32 cellular contexts compared by ENCODE assay signal in the genomic region with DNA sequence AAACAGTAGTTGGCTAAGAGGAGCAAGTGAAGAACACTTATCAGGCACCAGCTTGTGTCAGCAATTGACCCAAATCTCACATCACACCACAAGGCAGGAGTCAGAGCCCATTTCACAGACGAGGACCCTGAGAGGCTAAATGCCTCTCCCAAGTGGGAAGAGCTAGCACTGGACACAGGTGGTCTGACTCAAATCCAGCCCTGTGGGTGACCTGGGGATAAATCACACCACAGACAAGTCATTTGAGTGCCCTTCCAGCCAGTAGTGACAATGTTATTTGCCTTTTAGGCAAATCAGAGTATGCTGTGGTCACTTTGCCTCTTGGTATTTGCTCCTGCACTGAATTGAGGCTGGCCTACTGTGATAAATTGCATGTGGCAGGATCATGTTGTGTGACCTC.
"Had no signal": no experiment of that assay in that cellular context is flagged by ENCODE, and none has a peak within 500 bp of the region (broad histone marks: within the 10 kb centered on the region; RNA-seq: fewer than 3 reads in every experiment).

No MANE protein-coding gene starts in this region.

- H3K27ac ChIP-seq: ascending aorta, brain microvascular endothelial cell, coronary artery, dorsolateral prefrontal cortex, esophagus muscularis mucosa, foreskin keratinocyte, gastrocnemius medialis, heart left ventricle had no signal

- H3K4me3 ChIP-seq: ascending aorta, coronary artery, dorsolateral prefrontal cortex, esophagus muscularis mucosa, gastrocnemius medialis, heart left ventricle had no signal

- H3K4me1 Mint-ChIP-seq: activated CD4-positive, alpha-beta T cell treated with anti-CD3 and anti-CD28 coated beads, Interleukin-2, amount 10 ng/mL, durations not matched to agents 7 days and 5 days; activated naive CD4-positive, alpha-beta T cell treated with anti-CD3 and anti-CD28 coated beads, Interleukin-2, amount 10 ng/mL, durations not matched to agents 7 days and 5 days; central memory CD8-positive, alpha-beta T cell; T-helper 17 cell had no signal

- H3K36me3 ChIP-seq: ascending aorta, brain microvascular endothelial cell, esophagus muscularis mucosa, gastrocnemius medialis, heart left ventricle had no signal

- H3K36me3 Mint-ChIP-seq: activated naive CD4-positive, alpha-beta T cell treated with anti-CD3 and anti-CD28 coated beads, Interleukin-2, amount 10 ng/mL, durations not matched to agents 7 days and 5 days; activated naive CD4-positive, alpha-beta T cell treated with anti-CD3 and anti-CD28 coated beads, Interleukin-2, amount 50 U/mL, for 72 hours; activated naive CD8-positive, alpha-beta T cell treated with anti-CD3 and anti-CD28 coated beads, Interleukin-2, amount 10 ng/mL, durations not matched to agents 7 days and 5 days had no signal

- H3K27me3 ChIP-seq: ascending aorta, brain microvascular endothelial cell, esophagus muscularis mucosa, foreskin keratinocyte, gastrocnemius medialis had no signal

- H3K4me1 ChIP-seq: ascending aorta, esophagus muscularis mucosa, gastrocnemius medialis, heart left ventricle had no signal

- ATAC-seq: activated CD4-positive, alpha-beta T cell treated with anti-CD3 and anti-CD28 coated beads for 36 hours; activated naive CD4-positive, alpha-beta T cell treated with anti-CD3 and anti-CD28 coated beads, Interleukin-2, amount 50 U/mL, for 72 hours; activated T-cell treated with anti-CD3 and anti-CD28 coated beads, Interleukin-2, amount 50 U/mL, for 72 hours; foreskin keratinocyte; gastrocnemius medialis; heart left ventricle; T-helper 17 cell had no signal

- H3K4me3 Mint-ChIP-seq: activated CD4-positive, alpha-beta memory T cell treated with anti-CD3 and anti-CD28 coated beads, Interleukin-2, amount 10 ng/mL, durations not matched to agents 7 days and 5 days; activated CD4-positive, alpha-beta T cell treated with anti-CD3 and anti-CD28 coated beads for 36 hours; activated CD4-positive, alpha-beta T cell treated with anti-CD3 and anti-CD28 coated beads, Interleukin-2, amount 10 ng/mL, durations not matched to agents 7 days and 5 days; activated naive CD4-positive, alpha-beta T cell treated with anti-CD3 and anti-CD28 coated beads, Interleukin-2, amount 10 ng/mL, durations not matched to agents 7 days and 5 days; activated naive CD8-positive, alpha-beta T cell treated with anti-CD3 and anti-CD28 coated beads, Interleukin-2, amount 10 ng/mL, durations not matched to agents 7 days and 5 days; activated T-cell treated with anti-CD3 and anti-CD28 coated beads, Interleukin-2, amount 50 U/mL, for 24 hours; activated T-cell treated with anti-CD3 and anti-CD28 coated beads, Interleukin-2, amount 50 U/mL, for 72 hours; central memory CD8-positive, alpha-beta T cell; dendritic cell treated with granulocyte-macrophage colony-stimulating factor and Interleukin-4, amounts not matched to agents 40 ng/mL and 50 ng/mL, for 4 days; endodermal cell; T-helper 17 cell; T-helper 2 cell treated with Interferon-gamma antibody and Interleukin-4, amounts not matched to agents 5 μg/mL and 100 μg/mL, for 36 hours had no signal

- DNase-seq: activated CD4-positive, alpha-beta memory T cell treated with anti-CD3 and anti-CD28 coated beads, Interleukin-2, amount 10 ng/mL, durations not matched to agents 7 days and 5 days; activated CD4-positive, alpha-beta T cell treated with anti-CD3 and anti-CD28 coated beads for 36 hours; activated CD4-positive, alpha-beta T cell treated with anti-CD3 and anti-CD28 coated beads, Interleukin-2, amount 10 ng/mL, durations not matched to agents 7 days and 5 days; activated CD4-positive, alpha-beta T cell treated with anti-CD3 and anti-CD28 coated beads, Interleukin-2, amount 50 U/mL, for 4 hours; activated CD4-positive, CD25-positive, alpha-beta regulatory T cell; activated CD4-positive, CD25-positive, alpha-beta regulatory T cell treated with anti-CD3 and anti-CD28 coated beads, Interleukin-2, amount 50 U/mL, for 72 hours; activated CD8-positive, alpha-beta memory T cell treated with anti-CD3 and anti-CD28 coated beads, Interleukin-2, amount 50 U/mL, for 48 hours; activated gamma-delta T cell; activated naive CD4-positive, alpha-beta T cell; activated naive CD4-positive, alpha-beta T cell treated with anti-CD3 and anti-CD28 coated beads, Interleukin-2, amount 10 ng/mL, durations not matched to agents 7 days and 5 days; activated naive CD8-positive, alpha-beta T cell treated with anti-CD3 and anti-CD28 coated beads, Interleukin-2, amount 10 ng/mL, durations not matched to agents 7 days and 5 days; activated T-cell treated with anti-CD3 and anti-CD28 coated beads for 4 hours; activated T-cell treated with anti-CD3 and anti-CD28 coated beads, Interleukin-2, amount 50 U/mL, for 24 hours; activated T-cell treated with anti-CD3 and anti-CD28 coated beads, Interleukin-2, amount 50 U/mL, for 72 hours; brain microvascular endothelial cell; dorsolateral prefrontal cortex; effector memory CD4-positive, alpha-beta T cell; endodermal cell; erythroblast; foreskin keratinocyte; gastrocnemius medialis; glutamatergic neuron; heart left ventricle; T-helper 17 cell; T1000 had no signal

- H3K9me3 ChIP-seq: ascending aorta, gastrocnemius medialis had no signal

- H3K9me3 Mint-ChIP-seq: activated CD4-positive, alpha-beta T cell treated with anti-CD3 and anti-CD28 coated beads, Interleukin-2, amount 10 ng/mL, durations not matched to agents 7 days and 5 days; activated naive CD4-positive, alpha-beta T cell treated with anti-CD3 and anti-CD28 coated beads, Interleukin-2, amount 10 ng/mL, durations not matched to agents 7 days and 5 days; activated T-cell treated with anti-CD3 and anti-CD28 coated beads, Interleukin-2, amount 50 U/mL, for 24 hours; central memory CD8-positive, alpha-beta T cell; dendritic cell treated with granulocyte-macrophage colony-stimulating factor and Interleukin-4, amounts not matched to agents 40 ng/mL and 50 ng/mL, for 4 days; T-helper 2 cell treated with Interferon-gamma antibody and Interleukin-4, amounts not matched to agents 5 μg/mL and 100 μg/mL, for 36 hours had no signal

- H3K27ac Mint-ChIP-seq: activated CD4-positive, alpha-beta memory T cell treated with anti-CD3 and anti-CD28 coated beads, Interleukin-2, amount 10 ng/mL, durations not matched to agents 7 days and 5 days; activated CD4-positive, alpha-beta T cell treated with anti-CD3 and anti-CD28 coated beads for 36 hours; activated CD4-positive, alpha-beta T cell treated with anti-CD3 and anti-CD28 coated beads, Interleukin-2, amount 10 ng/mL, durations not matched to agents 7 days and 5 days; activated naive CD4-positive, alpha-beta T cell treated with anti-CD3 and anti-CD28 coated beads, Interleukin-2, amount 10 ng/mL, durations not matched to agents 7 days and 5 days; activated naive CD4-positive, alpha-beta T cell treated with anti-CD3 and anti-CD28 coated beads, Interleukin-2, amount 50 U/mL, for 72 hours; activated naive CD8-positive, alpha-beta T cell treated with anti-CD3 and anti-CD28 coated beads, Interleukin-2, amount 10 ng/mL, durations not matched to agents 7 days and 5 days; activated T-cell treated with anti-CD3 and anti-CD28 coated beads, Interleukin-2, amount 50 U/mL, for 24 hours; activated T-cell treated with anti-CD3 and anti-CD28 coated beads, Interleukin-2, amount 50 U/mL, for 72 hours; dendritic cell treated with granulocyte-macrophage colony-stimulating factor and Interleukin-4, amounts not matched to agents 40 ng/mL and 50 ng/mL, for 4 days; endodermal cell; T-helper 17 cell; T-helper 2 cell treated with Interferon-gamma antibody and Interleukin-4, amounts not matched to agents 5 μg/mL and 100 μg/mL, for 36 hours had no signal
